ENCODE assay signal across 11 cellular contexts in genomic region chr1:28516518-28516956, GRCh38. TPM values are rescaled to one million over a fixed set of nuclear protein-coding genes. Genes with fewer than 3 reads are reported as not detected.
A peak's percentile ranks its signal among the peaks of the same experiment; 100 is the strongest.
DNase-seq lines count a peak whose midpoint lies in the region; ATAC-seq and TF ChIP-seq lines count a peak whose summit lies in the region.
"Had no signal": no experiment of that assay in that cellular context is flagged by ENCODE, and none has a peak within 500 bp of the region (broad histone marks: within the 10 kb centered on the region; RNA-seq: fewer than 3 reads in every experiment).

No MANE protein-coding gene starts in this region.

- no peaks in the 10 kb centered on the region for H3K27me3 Mint-ChIP-seq in T-helper 2 cell treated with Interferon-gamma antibody and Interleukin-4, amounts not matched to agents 5 μg/mL and 100 μg/mL, for 36 hours (ENCODE audit: low read depth)
- H3K27me3 Mint-ChIP-seq in WTC11 (ENCODE audit: low read depth) (no peaks in the 10 kb centered on the region), naive B cell (no peaks in the 10 kb centered on the region)

- in situ Hi-C loops in KBM-7 (cut with MboI; ENCODE audit: low pct_unique_long_range_greater_than_20kb, low sequenced_read_pairs): no loop called here

- H3K4me1 ChIP-seq in thyroid gland: peaks cover 14 to 21% of the 10 kb centered on the region in 2 donors

- peaks cover 28% of the 10 kb centered on the region for H3K36me3 Mint-ChIP-seq in T-helper 2 cell treated with Interferon-gamma antibody and Interleukin-4, amounts not matched to agents 5 μg/mL and 100 μg/mL, for 36 hours (ENCODE audit: low read depth)
- H3K36me3 Mint-ChIP-seq in WTC11: peaks cover 31% of the 10 kb centered on the region
- no peaks in the 10 kb centered on the region for H3K36me3 Mint-ChIP-seq in naive B cell

- peaks cover 11 to 30% of the 10 kb centered on the region in 2 donors for H3K36me3 ChIP-seq in thyroid gland

- no peak for DNase-seq in T-helper 2 cell treated with Interferon-gamma antibody and Interleukin-4, amounts not matched to agents 5 μg/mL and 100 μg/mL, for 36 hours (ENCODE audit: low spot score)
- DNase-seq in T-helper 2 cell (no peak), KBM-7 (peak; percentile 43), WTC11 (ENCODE audit: low spot score) (no peak), naive B cell (no peak), thyroid gland (no peak)
- DNase-seq: brain microvascular endothelial cell, NCI-H2171 had no signal

- H3K27me3 ChIP-seq in thyroid gland: no peaks in the 10 kb centered on the region
- H3K27me3 ChIP-seq: brain microvascular endothelial cell had no signal

- no peaks in the 10 kb centered on the region for H3K9me3 Mint-ChIP-seq in T-helper 2 cell treated with Interferon-gamma antibody and Interleukin-4, amounts not matched to agents 5 μg/mL and 100 μg/mL, for 36 hours
- H3K9me3 Mint-ChIP-seq in WTC11: no peaks in the 10 kb centered on the region
- H3K9me3 Mint-ChIP-seq in naive B cell: no peaks in the 10 kb centered on the region

- TF ChIP-seq POLR2A in thyroid gland (IDR thresholded peaks at IDR 0.05): no peak

- no peak for TF ChIP-seq CTCF in WTC11 (IDR thresholded peaks at IDR 0.05)
- no peak for TF ChIP-seq CTCF in thyroid gland (IDR thresholded peaks at IDR 0.05)

- no peak overlapping the region for H3K4me3 ChIP-seq in thyroid gland (replicated peaks in 1 of 3)
- H3K4me3 ChIP-seq: SJSA1 had no signal

- H3K27ac ChIP-seq in thyroid gland: no peak overlapping the region
- H3K27ac ChIP-seq: brain microvascular endothelial cell had no signal

- POLR2A ChIA-PET in WTC11 (lab: Charles Lee): interaction anchor here (0.7 to 2.7 kb wide), 2 partner anchors 65 to 66 kb away, joined by 6 to 9 read pairs; no protein-coding TSS in a partner anchor

- intact Hi-C loops in thyroid gland (cut with DNase I): loop anchor here (5.0 kb wide), 2 partner anchors 86 to 109 kb away; no protein-coding TSS in a partner anchor

- ATAC-seq in WTC11 (no peak), naive B cell (ENCODE audit: low read depth in 2 of 2) (no peak), HG02884 (IDR thresholded peaks at IDR 0.05; ENCODE audit: unreplicated experiment) (no peak), HG03520 (IDR thresholded peaks at IDR 0.05; ENCODE audit: unreplicated experiment) (no peak)

- peak overlapping the region; percentile 1 for H3K4me3 Mint-ChIP-seq in T-helper 2 cell treated with Interferon-gamma antibody and Interleukin-4, amounts not matched to agents 5 μg/mL and 100 μg/mL, for 36 hours
- H3K4me3 Mint-ChIP-seq in WTC11 (no peak overlapping the region), naive B cell (peak overlapping the region in 4 of 8 donors; percentile 4 to 88 (median 31))

- H3K4me1 Mint-ChIP-seq in T-helper 2 cell treated with Interferon-gamma antibody and Interleukin-4, amounts not matched to agents 5 μg/mL and 100 μg/mL, for 36 hours (ENCODE audit: low read depth): peaks cover 26% of the 10 kb centered on the region
- H3K4me1 Mint-ChIP-seq in WTC11 (peaks cover 35% of the 10 kb centered on the region), naive B cell (peaks cover 24 to 40% (median 28%) of the 10 kb centered on the region in 3 donors)

- CTCF ChIA-PET in WTC11 (lab: Charles Lee): interaction anchor here (0.5 to 1.8 kb wide), 3 partner anchors 36 to 89 kb away, joined by 3 to 5 read pairs (median 3); partner anchors contain the start of gene TRNAU1AP

- H3K27ac Mint-ChIP-seq in T-helper 2 cell treated with Interferon-gamma antibody and Interleukin-4, amounts not matched to agents 5 μg/mL and 100 μg/mL, for 36 hours: peak overlapping the region; percentile 51
- H3K27ac Mint-ChIP-seq in WTC11 (peak overlapping the region; percentile 87), naive B cell (peak overlapping the region in 4 of 6 donors; percentile 12 to 82 (median 47))

- WGBS in thyroid gland, 2 donors: 88 to 94% methylated on average over 1 of the region's 1 CpG

- no peaks in the 10 kb centered on the region for H3K9me3 ChIP-seq in thyroid gland
- H3K9me3 ChIP-seq: SJSA1 had no signal

TF ChIP-seq in WTC11, 78 proteins besides CTCF, POLR2A, EP300 and RAD21 (continues in another document):
- TF ChIP-seq HMGA2 (CRISPR knock-in tag; IDR thresholded peaks at IDR 0.05): no peak
- TF ChIP-seq CDX4 (CRISPR knock-in tag; IDR thresholded peaks at IDR 0.05; ENCODE audit: borderline replicate concordance): no peak
- TF ChIP-seq TEAD4 (CRISPR knock-in tag; IDR thresholded peaks at IDR 0.05): no peak
- no peak for TF ChIP-seq ZNF219 (CRISPR knock-in tag; IDR thresholded peaks at IDR 0.05; ENCODE audit: borderline replicate concordance)
- no peak for TF ChIP-seq STAT6 (CRISPR knock-in tag; conservative IDR thresholded peaks at IDR 0.05; ENCODE audit: low read depth)
- no peak for TF ChIP-seq ESRRA (CRISPR knock-in tag; IDR thresholded peaks at IDR 0.05; ENCODE audit: borderline replicate concordance)
- no peak; the same call in 1 of the 2 replicates for TF ChIP-seq ZMAT4 (CRISPR knock-in tag; IDR thresholded peaks at IDR 0.05)
- TF ChIP-seq SMAD4 (CRISPR knock-in tag; IDR thresholded peaks at IDR 0.05): no peak
- no peak for TF ChIP-seq OVOL2 (CRISPR knock-in tag; IDR thresholded peaks at IDR 0.05; ENCODE audit: borderline replicate concordance)
- no peak for TF ChIP-seq ZSCAN18 (CRISPR knock-in tag; IDR thresholded peaks at IDR 0.05)
- TF ChIP-seq ZNF423 (CRISPR knock-in tag; IDR thresholded peaks at IDR 0.05): no peak
- TF ChIP-seq ZNF232 (CRISPR knock-in tag; IDR thresholded peaks at IDR 0.05): no peak
- no peak for TF ChIP-seq FOXP1 (CRISPR knock-in tag; IDR thresholded peaks at IDR 0.05; ENCODE audit: borderline replicate concordance)
- TF ChIP-seq CREB1 (CRISPR knock-in tag; IDR thresholded peaks at IDR 0.05): no peak
- TF ChIP-seq ATF1 (CRISPR knock-in tag; IDR thresholded peaks at IDR 0.05): no peak
- no peak for TF ChIP-seq ERG (CRISPR knock-in tag; IDR thresholded peaks at IDR 0.05)

RNA-seq across cellular contexts. Expression of gene RCC1, which starts 10.7 kb away (rescaled TPM):
- 93.2 to 103 TPM (median 98.2 TPM) in 3 replicates for total RNA-seq in WTC11 (2021)
- 10 to 100 TPM in 3 of 6 donors, 1 to 10 TPM in 3; 3.8 to 12.2 (median 9.5) TPM for polyA plus RNA-seq in naive B cell (ENCODE audit: low read depth in 6 of 6)
- total RNA-seq in thyroid gland: 10 to 100 TPM in 3 of 4 donors, 1 to 10 TPM in 1; 9.4 to 22.8 (median 14.0) TPM

RNA-seq across cellular contexts. Expression of gene TRNAU1AP, which starts 36.3 kb away (rescaled TPM):
- total RNA-seq in WTC11 (2021) (30.4 to 40.6 TPM (median 34.0 TPM) in 3 replicates), thyroid gland (10 to 100 TPM; 14.8 to 26.6 (median 20.6) TPM)
- polyA plus RNA-seq in naive B cell (ENCODE audit: low read depth in 6 of 6): 10 to 100 TPM in 5 of 6 donors, 1 to 10 TPM in 1; 9.8 to 30.7 (median 25.9) TPM
